Comparison of ENCODE assay signal across 22 cellular contexts in genomic region chr2:210459407-210459806, GRCh38.
"Had no signal": no experiment of that assay in that cellular context is flagged by ENCODE, and none has a peak within 500 bp of the region (broad histone marks: within the 10 kb centered on the region; RNA-seq: fewer than 3 reads in every experiment).

No MANE protein-coding gene starts in this region.

- H3K27ac ChIP-seq: colonic mucosa, foreskin keratinocyte, left ventricle myocardium inferior, lower lobe of right lung, parathyroid adenoma, sigmoid colon, stomach, thyroid gland, upper lobe of left lung, uterus had no signal

- H3K9ac ChIP-seq: parathyroid adenoma had no signal

- FAIRE-seq: endothelial cell of umbilical vein, keratinocyte had no signal

- ATAC-seq: foreskin keratinocyte, left cardiac atrium, lower lobe of right lung had no signal

- H3K36me3 ChIP-seq: colonic mucosa, uterus had no signal

- H3K9me3 ChIP-seq: colonic mucosa, left ventricle myocardium inferior, lower lobe of right lung, sigmoid colon, stomach, thyroid gland, upper lobe of left lung, uterus had no signal

- H3K4me3 ChIP-seq: colonic mucosa, left ventricle myocardium inferior, lower lobe of right lung, sigmoid colon, stomach, thyroid gland, upper lobe of left lung, uterus had no signal

- H3K27me3 ChIP-seq: colonic mucosa, foreskin keratinocyte, sigmoid colon, stomach, thyroid gland, upper lobe of left lung, uterus had no signal

- DNase-seq: colonic mucosa; dermis blood vessel endothelial cell; effector CD4-positive, alpha-beta T cell; endodermal cell; erythroblast; foreskin keratinocyte; immature natural killer cell; left cardiac atrium; left ventricle myocardium inferior; lower lobe of right lung; naive B cell; sigmoid colon; small intestine; stimulated activated CD4-positive, alpha-beta T cell treated with anti-CD3 and anti-CD28 coated beads, Interleukin-12 subunit alpha, Interleukin-12 subunit beta, amount 100 ng/mL, for 4 hours; stimulated activated naive CD4-positive, alpha-beta T cell; stomach; thyroid gland; upper lobe of left lung; uterus had no signal

- H3K4me1 ChIP-seq: colonic mucosa, foreskin keratinocyte, left ventricle myocardium inferior, sigmoid colon, stomach, thyroid gland, uterus had no signal
